In genomic region chr16:70453891-70454220, GRCh38 we compare ENCODE assay signal across 8 cellular contexts. TPM values are rescaled to one million over a fixed set of nuclear protein-coding genes. Genes with fewer than 3 reads are reported as not detected.
DNase-seq lines count a peak whose midpoint lies in the region; ATAC-seq and TF ChIP-seq lines count a peak whose summit lies in the region.

No MANE protein-coding gene starts in this region.

- H3K9ac ChIP-seq in ES-I3 (ENCODE audit: low read depth, low read length) (peak overlapping the region; percentile 78), KMS-11 (peak overlapping the region; percentile 92)

- no peaks in the 10 kb centered on the region for H3K36me3 ChIP-seq in ES-I3 (ENCODE audit: insufficient read depth, low read length)
- no peaks in the 10 kb centered on the region for H3K36me3 ChIP-seq in KMS-11 (ENCODE audit: insufficient read depth)
- H3K36me3 ChIP-seq in breast epithelium, result no peaks in the 10 kb centered on the region
- H3K36me3 ChIP-seq in lower lobe of right lung, result no peaks in the 10 kb centered on the region
- no peaks in the 10 kb centered on the region for H3K36me3 ChIP-seq in upper lobe of left lung

- H3K4me3 ChIP-seq in KMS-11 (IDR thresholded peaks at IDR 0.05; ENCODE audit: insufficient read depth, low read depth, low read length) (no peak overlapping the region), breast epithelium (peak overlapping the region; percentile 81 to 95 (median 93)), lower lobe of right lung (peak overlapping the region; percentile 92), upper lobe of left lung (peak overlapping the region; percentile 83 to 99 (median 89))

- H3K27me3 ChIP-seq in KMS-11 (ENCODE audit: insufficient read depth, low read depth) (no peaks in the 10 kb centered on the region), breast epithelium (no peaks in the 10 kb centered on the region), lower lobe of right lung (ENCODE audit: low read depth) (peaks cover 3% of the 10 kb centered on the region), upper lobe of left lung (no peaks in the 10 kb centered on the region)

- 0% methylated on average over 7 of the region's 7 CpGs for WGBS in upper lobe of left lung, 2 donors

- TF ChIP-seq CTCF in KMS-11 (conservative IDR thresholded peaks at IDR 0.05; ENCODE audit: low read depth, low read length) (no peak), breast epithelium (IDR thresholded peaks at IDR 0.05) (no peak), lower lobe of right lung (IDR thresholded peaks at IDR 0.05) (no peak), upper lobe of left lung (IDR thresholded peaks at IDR 0.05) (no peak), GM10266 (IDR thresholded peaks at IDR 0.05; ENCODE audit: control insufficient read depth, insufficient read depth, low read depth, missing control alignments) (no peak)

- H3K79me2 ChIP-seq in KMS-11 (ENCODE audit: insufficient read depth, low read depth), result no peaks in the 10 kb centered on the region; the same call in 1 of the 2 replicates

- peak in 1 of 2 donors; percentile 49 for ATAC-seq in lower lobe of right lung
- peak in 1 of 2 donors; percentile 51 for ATAC-seq in upper lobe of left lung (ENCODE audit: low FRiP score in 2 of 2)
- no peak for ATAC-seq in HG03175 (IDR thresholded peaks at IDR 0.05; ENCODE audit: unreplicated experiment)

- H3K9me3 ChIP-seq in ES-I3 (ENCODE audit: control insufficient read depth, insufficient read depth, low read length), result no peaks in the 10 kb centered on the region
- H3K9me3 ChIP-seq in breast epithelium, result no peaks in the 10 kb centered on the region
- H3K9me3 ChIP-seq in lower lobe of right lung, result no peaks in the 10 kb centered on the region
- H3K9me3 ChIP-seq in upper lobe of left lung, result no peaks in the 10 kb centered on the region

- DNase-seq in breast epithelium (ENCODE audit: low spot score in 2 of 2) (no peak), lower lobe of right lung (no peak), upper lobe of left lung (no peak), glomerular visceral epithelial cell (ENCODE audit: extremely low spot score) (no peak), GM10266 (ENCODE audit: extremely low spot score) (no peak)

- TF ChIP-seq POLR2A in breast epithelium (IDR thresholded peaks at IDR 0.05) (no peak), upper lobe of left lung (IDR thresholded peaks at IDR 0.05) (no peak)

- intact Hi-C loops in breast epithelium (cut with DNase I; ENCODE audit: low total_unique reads) (no loop called here), lower lobe of right lung (cut with DNase I) (no loop called here)

- H4K20me1 ChIP-seq in KMS-11 (ENCODE audit: insufficient read depth), result no peaks in the 10 kb centered on the region

- no peak for TF ChIP-seq EP300 in upper lobe of left lung (IDR thresholded peaks at IDR 0.05)

- peak overlapping the region; percentile 77 for H3K4me2 ChIP-seq in KMS-11

- H3K4me1 ChIP-seq in ES-I3 (ENCODE audit: insufficient read depth, low read length) (no peaks in the 10 kb centered on the region), KMS-11 (ENCODE audit: low read depth, poor library complexity, severe bottlenecking) (peaks cover 13% of the 10 kb centered on the region), breast epithelium (no peaks in the 10 kb centered on the region), lower lobe of right lung (peaks cover 13% of the 10 kb centered on the region), upper lobe of left lung (peaks cover 6 to 22% (median 13%) of the 10 kb centered on the region in 4 donors)

- peak overlapping the region; percentile 83; the same call in 1 of the 2 replicates for H3K27ac ChIP-seq in KMS-11
- H3K27ac ChIP-seq in breast epithelium, result peak overlapping the region in 1 of 2 donors; percentile 97
- H3K27ac ChIP-seq in lower lobe of right lung, result peak overlapping the region; percentile 97
- peak overlapping the region; percentile 91 to 100 (median 97) for H3K27ac ChIP-seq in upper lobe of left lung

- peak overlapping the region; percentile 97 for H2AFZ ChIP-seq in KMS-11 (ENCODE audit: low read depth)

RNA-seq across cellular contexts. Expression of gene FCSK, which starts 0.5 kb away (rescaled TPM):
- total RNA-seq in breast epithelium, result 10 to 100 TPM; 10.7 to 27.8 (median 18.0) TPM
- 23.8 TPM for total RNA-seq in lower lobe of right lung
- total RNA-seq in upper lobe of left lung, result 10 to 100 TPM; 16.0 to 51.3 (median 24.5) TPM

RNA-seq across cellular contexts. Expression of gene ST3GAL2, which starts 15.0 kb away (rescaled TPM):
- 10 to 100 TPM in 2 of 3 donors, 1 to 10 TPM in 1; 7.8 to 13.4 (median 11.5) TPM for total RNA-seq in breast epithelium
- 31.8 TPM for total RNA-seq in lower lobe of right lung
- total RNA-seq in upper lobe of left lung, result 10 to 100 TPM; 12.5 to 50.3 (median 26.1) TPM
